ENCODE assay signal across 13 cellular contexts in the genomic region with DNA sequence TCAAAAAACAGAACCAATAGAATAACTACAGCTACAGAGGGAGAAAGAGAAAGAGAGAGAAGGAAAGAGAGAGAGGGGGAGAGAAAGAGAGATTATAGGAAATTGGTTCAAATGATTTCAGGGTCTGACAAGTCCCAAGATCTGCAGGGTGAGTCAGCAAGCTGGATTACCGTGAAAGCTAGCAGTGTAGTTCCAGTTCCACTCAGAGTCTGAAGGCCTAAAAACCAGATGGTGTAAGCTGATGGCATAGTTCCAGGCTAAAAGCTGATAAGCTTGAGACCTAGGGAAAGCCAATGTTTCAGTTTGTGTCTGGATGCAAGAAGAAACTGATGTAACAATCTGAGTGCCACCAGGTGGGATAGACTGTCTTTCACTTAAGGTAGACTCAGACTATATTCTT.
A peak's percentile ranks its signal among the peaks of the same experiment; 100 is the strongest.
DNase-seq lines count a peak whose midpoint lies in the region; ATAC-seq, FAIRE-seq and TF ChIP-seq lines count a peak whose summit lies in the region.
"Had no signal": no experiment of that assay in that cellular context is flagged by ENCODE, and none has a peak within 500 bp of the region (broad histone marks: within the 10 kb centered on the region; RNA-seq: fewer than 3 reads in every experiment).

No MANE protein-coding gene starts in this region.

- peaks cover 6% of the 10 kb centered on the region for H3K9me3 Mint-ChIP-seq in astrocyte (ENCODE audit: unreplicated experiment)
- H3K9me3 Mint-ChIP-seq: neural crest cell had no signal

- DNase-seq in HepG2 (ENCODE audit: low spot score) = no peak
- peak; percentile 57 for DNase-seq in astrocyte (ENCODE audit: low read depth)
- peak in 2 of 3 donors; percentile 26 to 49 for DNase-seq in right cardiac atrium
- DNase-seq in NK-92 (lab: John Stamatoyannopoulos, UW; ENCODE audit: unreplicated experiment) = no peak
- no peak for DNase-seq in NCI-H1436 (lab: John Stamatoyannopoulos, UW)
- DNase-seq: activated CD4-positive, alpha-beta T cell treated with anti-CD3 and anti-CD28 coated beads, Interleukin-2, amount 50 U/mL, for 4 hours; activated naive CD4-positive, alpha-beta T cell treated with anti-CD3 and anti-CD28 coated beads, Interleukin-2, amount 50 U/mL, for 16 hours; stimulated activated CD4-positive, alpha-beta T cell treated with anti-CD3 and anti-CD28 coated beads, Interleukin-1b, Interleukin-23, amount 100 ng/mL, for 48 hours; stimulated activated naive CD4-positive, alpha-beta T cell had no signal

- no peaks in the 10 kb centered on the region for H3K27me3 Mint-ChIP-seq in astrocyte (ENCODE audit: low read depth, unreplicated experiment)

- H3K4me3 ChIP-seq in liver (ENCODE audit: low read depth in 1 of 3, low read length in 3 of 3) = no peak overlapping the region
- no peak overlapping the region for H3K4me3 ChIP-seq in HepG2 (replicated peaks in 1 of 3; ENCODE audit: insufficient read depth in 1 of 3, low read depth in 2 of 3, low read length in 3 of 3)
- H3K4me3 ChIP-seq in astrocyte (ENCODE audit: insufficient read depth, low read depth, low read length) = no peak overlapping the region
- H3K4me3 ChIP-seq in right cardiac atrium (ENCODE audit: low read length) = no peak overlapping the region

- H3K4me2 ChIP-seq in HepG2 (ENCODE audit: low read depth, low read length) (no peak overlapping the region), astrocyte (ENCODE audit: low read length) (no peak overlapping the region)

- H3K27me3 ChIP-seq in liver (ENCODE audit: control insufficient read depth in 4 of 4, insufficient read depth in 4 of 4, low read length in 3 of 4) = no peaks in the 10 kb centered on the region
- no peaks in the 10 kb centered on the region for H3K27me3 ChIP-seq in HepG2 (ENCODE audit: control insufficient read depth in 1 of 2, insufficient read depth in 2 of 2, low read length in 2 of 2)
- no peaks in the 10 kb centered on the region for H3K27me3 ChIP-seq in astrocyte (ENCODE audit: insufficient read depth, low read length)
- H3K27me3 ChIP-seq in right cardiac atrium (ENCODE audit: control insufficient read depth, insufficient read depth) = no peaks in the 10 kb centered on the region

- H3K27ac ChIP-seq in liver (ENCODE audit: low read depth in 1 of 2, low read length in 2 of 2) (no peak overlapping the region), HepG2 (ENCODE audit: extremely low read length, insufficient read depth, low read length) (no peak overlapping the region), astrocyte (ENCODE audit: low read depth, low read length) (no peak overlapping the region), right cardiac atrium (ENCODE audit: low read length) (no peak overlapping the region)

- no peak for ATAC-seq in HepG2
- peak; percentile 89 to 96 for ATAC-seq in right cardiac atrium
- no peak for ATAC-seq in HG02970 (IDR thresholded peaks at IDR 0.05; ENCODE audit: low FRiP score, unreplicated experiment)
- ATAC-seq in GM18870 (IDR thresholded peaks at IDR 0.05; ENCODE audit: unreplicated experiment) = no peak

- H2AFZ ChIP-seq in HepG2 (ENCODE audit: low read length) (no peak overlapping the region), astrocyte (ENCODE audit: low read depth, low read length) (peak overlapping the region; percentile 13)

- 18% methylated on average over 1 of the region's 1 CpG for WGBS in liver
- 0% methylated on average over 1 of the region's 1 CpG for WGBS in HepG2 (ENCODE audit: low lambda C conversion rate)
- WGBS in right cardiac atrium = 0% methylated on average over 1 of the region's 1 CpG

- no peak overlapping the region for H3K4me3 Mint-ChIP-seq in astrocyte (ENCODE audit: unreplicated experiment)
- H3K4me3 Mint-ChIP-seq: neural crest cell had no signal

- peak in 1 of 2 donors; percentile 16 for TF ChIP-seq RAD21 in liver (IDR thresholded peaks at IDR 0.05)
- no peak for TF ChIP-seq RAD21 in HepG2 (CRISPR knock-in tag; IDR thresholded peaks at IDR 0.05)

- H4K20me1 ChIP-seq in HepG2 (ENCODE audit: insufficient read depth, low read length) (no peaks in the 10 kb centered on the region), astrocyte (ENCODE audit: insufficient read depth, low read length) (no peaks in the 10 kb centered on the region)

- H3K79me2 ChIP-seq in HepG2 (ENCODE audit: insufficient read depth, low read length) (no peaks in the 10 kb centered on the region), astrocyte (ENCODE audit: insufficient read depth, low read length) (no peaks in the 10 kb centered on the region)

- no peak for TF ChIP-seq POLR2A in HepG2 (IDR thresholded peaks at IDR 0.05; ENCODE audit: insufficient read depth in 1 of 2, low read depth in 2 of 2, low read length in 2 of 2)

- H3K9ac ChIP-seq in liver (ENCODE audit: low read depth in 1 of 2, low read length in 2 of 2) (no peak overlapping the region), HepG2 (ENCODE audit: insufficient read depth, low read depth, low read length) (no peak overlapping the region), astrocyte (ENCODE audit: low read length) (no peak overlapping the region)

- H3K9me3 ChIP-seq in liver (ENCODE audit: control insufficient read depth in 4 of 4, low read length in 3 of 4) (no peaks in the 10 kb centered on the region), HepG2 (ENCODE audit: low read length) (peaks cover 70% of the 10 kb centered on the region), astrocyte (ENCODE audit: insufficient read depth, low read depth, low read length) (no peaks in the 10 kb centered on the region), right cardiac atrium (ENCODE audit: control insufficient read depth, low read length) (no peaks in the 10 kb centered on the region)

- H3K4me1 ChIP-seq in liver (ENCODE audit: control insufficient read depth in 4 of 4, insufficient read depth in 4 of 4, low read length in 3 of 4) (peaks cover 0 to 4% (median 0%) of the 10 kb centered on the region in 4 donors), HepG2 (ENCODE audit: insufficient read depth, low read length) (no peaks in the 10 kb centered on the region), astrocyte (ENCODE audit: insufficient read depth, low read length) (no peaks in the 10 kb centered on the region), right cardiac atrium (ENCODE audit: control insufficient read depth, insufficient read depth, low read length) (no peaks in the 10 kb centered on the region)

- no TSS peak for BruUV-seq in HepG2 (replicated peaks; lab: Mats Ljungman, UMichigan)

- POLR2A ChIA-PET in HepG2 (lab: Yijun Ruan, JAX) = no interaction called here

- no peak overlapping the region for H3K27ac Mint-ChIP-seq in astrocyte (ENCODE audit: unreplicated experiment)

- TF ChIP-seq EP300 in HepG2 (IDR thresholded peaks at IDR 0.05; ENCODE audit: low read depth in 2 of 2, low read length in 2 of 2) (no peak), HepG2 (CRISPR knock-in tag; IDR thresholded peaks at IDR 0.05; ENCODE audit: borderline replicate concordance) (no peak)

- no peaks in the 10 kb centered on the region for H3K36me3 Mint-ChIP-seq in astrocyte (ENCODE audit: low read depth, unreplicated experiment)

- no peak for FAIRE-seq in HepG2 (lab: Jason Lieb, UNC)
- FAIRE-seq in astrocyte (lab: Jason Lieb, UNC) = no peak

- in situ Hi-C loops in HepG2 (cut with HindIII; ENCODE audit: extremely low pct_ligation_motif_present, low pct_unique_long_range_greater_than_20kb) = no loop called here

- H3K4me1 Mint-ChIP-seq in astrocyte (ENCODE audit: low read depth, unreplicated experiment) = peaks cover 8% of the 10 kb centered on the region

- no peaks in the 10 kb centered on the region for H3K36me3 ChIP-seq in liver (ENCODE audit: control insufficient read depth in 4 of 4, insufficient read depth in 3 of 4, low read depth in 1 of 4, low read length in 3 of 4)
- no peaks in the 10 kb centered on the region for H3K36me3 ChIP-seq in HepG2 (replicated peaks in 1 of 2; ENCODE audit: control insufficient read depth in 1 of 2, insufficient read depth in 2 of 2, low read length in 2 of 2)
- H3K36me3 ChIP-seq in astrocyte (ENCODE audit: insufficient read depth, low read length) = no peaks in the 10 kb centered on the region

- intact Hi-C loops in HepG2 (cut with micrococcal nuclease; ENCODE audit: unreplicated experiment) = no loop called here
- intact Hi-C loops in right cardiac atrium (cut with DNase I) = no loop called here

- CTCF ChIA-PET in HepG2 (lab: Yijun Ruan, JAX; ENCODE audit: low intra/inter-chr PET ratio, low total read pairs) = no interaction called here

- no peak for TF ChIP-seq CTCF in liver (IDR thresholded peaks at IDR 0.05; ENCODE audit: low read depth, low read length, missing input control)
- no peak for TF ChIP-seq CTCF in HepG2 (CRISPR knock-in tag; IDR thresholded peaks at IDR 0.05)
- no peak for TF ChIP-seq CTCF in astrocyte (IDR thresholded peaks at IDR 0.05; ENCODE audit: insufficient read depth, low read depth, low read length)

TF ChIP-seq in liver, 16 proteins besides CTCF, POLR2A, EP300 and RAD21 (continues in another document):
- TF ChIP-seq, protein P1, sequence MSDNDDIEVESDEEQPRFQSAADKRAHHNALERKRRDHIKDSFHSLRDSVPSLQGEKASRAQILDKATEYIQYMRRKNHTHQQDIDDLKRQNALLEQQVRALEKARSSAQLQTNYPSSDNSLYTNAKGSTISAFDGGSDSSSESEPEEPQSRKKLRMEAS (IDR thresholded peaks at IDR 0.05) = no peak
- TF ChIP-seq, protein P2, sequence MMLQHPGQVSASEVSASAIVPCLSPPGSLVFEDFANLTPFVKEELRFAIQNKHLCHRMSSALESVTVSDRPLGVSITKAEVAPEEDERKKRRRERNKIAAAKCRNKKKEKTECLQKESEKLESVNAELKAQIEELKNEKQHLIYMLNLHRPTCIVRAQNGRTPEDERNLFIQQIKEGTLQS (IDR thresholded peaks at IDR 0.05) = no peak
- no peak for TF ChIP-seq NR2F2 (IDR thresholded peaks at IDR 0.05)

TF ChIP-seq in HepG2, 621 proteins besides CTCF, POLR2A, EP300 and RAD21:
- TF ChIP-seq ZNF329 (CRISPR knock-in tag; IDR thresholded peaks at IDR 0.05; ENCODE audit: low read depth) (no peak), ZNF33B (CRISPR knock-in tag; IDR thresholded peaks at IDR 0.05) (no peak), TOPORS (CRISPR knock-in tag; IDR thresholded peaks at IDR 0.05) (no peak), RFXAP (CRISPR knock-in tag; IDR thresholded peaks at IDR 0.05; ENCODE audit: borderline replicate concordance) (no peak), FOXA1 (IDR thresholded peaks at IDR 0.05) (no peak), FOXA1 (CRISPR knock-in tag; IDR thresholded peaks at IDR 0.05) (no peak), KAT7 (CRISPR knock-in tag; IDR thresholded peaks at IDR 0.05; ENCODE audit: borderline replicate concordance) (no peak)

Comparison
In these comparisons a context has a peak if more than half of its experiments do, and no peak if none do; other contexts are left out.
1. ATAC-seq: peak in right cardiac atrium (2 of 2); none in HepG2 (single experiment), HG02970 (single experiment) and GM18870 (single experiment).
2. DNase-seq: peak in astrocyte (single experiment) and right cardiac atrium (2 of 3); none in HepG2 (single experiment), NK-92 (single experiment) and NCI-H1436 (single experiment).